ENCODE assay signal across 8 cellular contexts in genomic region chr10:74826142-74827044, GRCh38.
A peak's percentile ranks its signal among the peaks of the same experiment; 100 is the strongest.
DNase-seq lines count a peak whose midpoint lies in the region; ATAC-seq and FAIRE-seq lines count a peak whose summit lies in the region.

Gene KAT6B, plus strand, starts transcription at chr10:74826600. Its CDS starts 16,258 bp downstream, at chr10:74842858.

- H3K9ac ChIP-seq in BLaER1 treated with 17β-estradiol and CSF1 and Interleukin-3, amounts not matched to agents 10 nM and 100 nM = peak within 1 kb of the TSS; percentile 88 to 98 (median 93)

- peaks cover 23 to 55% (median 29%) of the 10 kb centered on the region in 10 experiments for H3K4me1 ChIP-seq in BLaER1 treated with 17β-estradiol and CSF1 and Interleukin-3, amounts not matched to agents 10 nM and 100 nM

- peak; percentile 51 for FAIRE-seq in colon (lab: Jason Lieb, UNC)

- peaks cover 0 to 7% (median 5%) of the 10 kb centered on the region in 11 experiments; a peak in 6 of 22 replicates for H3K36me3 ChIP-seq in BLaER1 treated with 17β-estradiol and CSF1 and Interleukin-3, amounts not matched to agents 10 nM and 100 nM

- H3K4me2 ChIP-seq in BLaER1 treated with 17β-estradiol and CSF1 and Interleukin-3, amounts not matched to agents 10 nM and 100 nM = peak within 1 kb of the TSS; percentile 84 to 98 (median 95)

- H3K4me3 ChIP-seq in BLaER1 treated with 17β-estradiol and CSF1 and Interleukin-3, amounts not matched to agents 10 nM and 100 nM = peak within 1 kb of the TSS; percentile 82 to 95 (median 90)

- DNase-seq in GM19240 (ENCODE audit: insufficient read length, low spot score) (peak; percentile 86), NCI-H526 (lab: John Stamatoyannopoulos, UW) (peak; percentile 98 to 99), kidney tubule cell (ENCODE audit: low spot score) (peak; percentile 100)
- DNase-seq in activated CD4-positive, alpha-beta T cell treated with anti-CD3 and anti-CD28 coated beads for 48 hours = peak; percentile 100
- peak; percentile 95 to 100 (median 97) for DNase-seq in stimulated activated CD4-positive, alpha-beta T cell treated with anti-CD3 and anti-CD28 coated beads, Interleukin-1b, Interleukin-23, amount 100 ng/mL, for 24 hours (ENCODE audit: low read depth in 4 of 4, low spot score in 1 of 4)

- H3K27ac ChIP-seq in BLaER1 treated with 17β-estradiol and CSF1 and Interleukin-3, amounts not matched to agents 10 nM and 100 nM = peak within 1 kb of the TSS; percentile 86 to 99 (median 95)

- peaks cover 0 to 30% (median 9%) of the 10 kb centered on the region in 11 experiments; a peak in 8 of 22 replicates for H4K20me1 ChIP-seq in BLaER1 treated with 17β-estradiol and CSF1 and Interleukin-3, amounts not matched to agents 10 nM and 100 nM

- H3K27me3 ChIP-seq in BLaER1 treated with 17β-estradiol and CSF1 and Interleukin-3, amounts not matched to agents 10 nM and 100 nM = no peaks in the 10 kb centered on the region

- H3K9me3 ChIP-seq in BLaER1 treated with 17β-estradiol and CSF1 and Interleukin-3, amounts not matched to agents 10 nM and 100 nM (replicated peaks in 1 of 11) = 0 out of 22 replicates have a peak, but pooled peaks cover 0 to 4% (median 0%) of the 10 kb centered on the region in 11 experiments

- peak; percentile 83 for ATAC-seq in HG03460 (IDR thresholded peaks at IDR 0.05; ENCODE audit: unreplicated experiment)

Comparison
In these comparisons a context has a peak if more than half of its experiments do, and no peak if none do; other contexts are left out.
1. Peak in every context shown above with its lines: DNase-seq, ATAC-seq, H3K4me3 ChIP-seq and H3K27ac ChIP-seq.